ENCODE assay signal across 9 cellular contexts in genomic region chr15:98643104-98643503, GRCh38.
"Had no signal": no experiment of that assay in that cellular context is flagged by ENCODE, and none has a peak within 500 bp of the region (broad histone marks: within the 10 kb centered on the region; RNA-seq: fewer than 3 reads in every experiment).

No MANE protein-coding gene starts in this region.

- H3K27ac ChIP-seq: HL-60, KMS-11 had no signal

- H2AFZ ChIP-seq: GM23338 had no signal

- H3K4me3 ChIP-seq: GM23338 had no signal

- ATAC-seq: GM23338 had no signal

- DNase-seq: H9, HCEC 1CT, IMR-90, KBM-7 had no signal

- H3K27ac Mint-ChIP-seq: GM23338, H9 had no signal

- H3K4me2 ChIP-seq: GM23338, KMS-11 had no signal

- H3K9me3 Mint-ChIP-seq: GM23338, H9 had no signal

- FAIRE-seq: H1, H54 had no signal

- H3K9ac ChIP-seq: KMS-11 had no signal

- H3K4me3 Mint-ChIP-seq: GM23338, H9 had no signal
